In genomic region chr4:73761856-73762255, GRCh38 we compare ENCODE assay signal across 27 cellular contexts. TPM values are rescaled to one million over a fixed set of nuclear protein-coding genes. Genes with fewer than 3 reads are reported as not detected.
"Had no signal": no experiment of that assay in that cellular context is flagged by ENCODE, and none has a peak within 500 bp of the region (broad histone marks: within the 10 kb centered on the region; RNA-seq: fewer than 3 reads in every experiment).

No MANE protein-coding gene starts in this region.

- H3K27me3 Mint-ChIP-seq: activated naive CD8-positive, alpha-beta T cell treated with anti-CD3 and anti-CD28 coated beads for 36 hours; brain; stimulated activated naive CD8-positive, alpha-beta T cell treated with anti-CD3 and anti-CD28 coated beads, Interleukin-15, Interleukin-2, amounts not matched to agents 100 ng/mL and 50 ng/mL, for 24 hours; type B pancreatic cell had no signal

- H3K4me1 Mint-ChIP-seq: activated naive CD8-positive, alpha-beta T cell treated with anti-CD3 and anti-CD28 coated beads for 36 hours; brain; mesothelial cell of epicardium; nephron progenitor cell; stimulated activated effector memory CD8-positive, alpha-beta T cell treated with anti-CD3 and anti-CD28 coated beads, Interleukin-12 subunit alpha, Interleukin-12 subunit beta, amount 100 ng/mL, for 72 hours had no signal

- H3K36me3 Mint-ChIP-seq: activated naive CD8-positive, alpha-beta T cell treated with anti-CD3 and anti-CD28 coated beads for 36 hours; brain; mesothelial cell of epicardium; naive B cell; stimulated activated effector memory CD8-positive, alpha-beta T cell treated with anti-CD3 and anti-CD28 coated beads, Interleukin-12 subunit alpha, Interleukin-12 subunit beta, amount 100 ng/mL, for 72 hours; type B pancreatic cell had no signal

- DNase-seq: activated CD4-positive, alpha-beta T cell treated with anti-CD3 and anti-CD28 coated beads for 4 hours; activated CD4-positive, alpha-beta T cell treated with anti-CD3 and anti-CD28 coated beads, Interleukin-2, amount 50 U/mL, for 48 hours; activated CD4-positive, CD25-positive, alpha-beta regulatory T cell; activated CD8-positive, alpha-beta memory T cell treated with anti-CD3 and anti-CD28 coated beads for 24 hours; activated effector memory CD4-positive, alpha-beta T cell treated with anti-CD3 and anti-CD28 coated beads, Interleukin-2, amount 50 U/mL, for 16 hours; activated naive CD4-positive, alpha-beta T cell treated with anti-CD3 and anti-CD28 coated beads for 36 hours; activated naive CD8-positive, alpha-beta T cell treated with anti-CD3 and anti-CD28 coated beads for 36 hours; activated T-cell treated with anti-CD3 and anti-CD28 coated beads, Interleukin-2, amount 50 U/mL, for 1 hour; adrenal gland; esophagus squamous epithelium; islet precursor cell; left ventricle myocardium superior; naive B cell; nephron progenitor cell; ovary; sigmoid colon; small intestine; stimulated activated CD4-positive, alpha-beta T cell treated with anti-CD3 and anti-CD28 coated beads, Interleukin-4, amount 100 ng/mL, for 24 hours; T-helper 1 cell; uterus had no signal

- H3K9me3 Mint-ChIP-seq: activated naive CD4-positive, alpha-beta T cell treated with anti-CD3 and anti-CD28 coated beads for 36 hours; activated naive CD8-positive, alpha-beta T cell treated with anti-CD3 and anti-CD28 coated beads for 36 hours; activated T-helper 1 cell treated with anti-CD3 and anti-CD28 coated beads, Interleukin-12 subunit alpha, Interleukin-12 subunit beta, Interleukin-2, Interleukin-4 antibody, amounts not matched to agents 30 ng/mL and 10 ng/mL and 1 ng/mL, durations not matched to agents 14 hours and 24 hours and 36 hours; brain; mesothelial cell of epicardium; nephron progenitor cell; stimulated activated effector memory CD8-positive, alpha-beta T cell treated with anti-CD3 and anti-CD28 coated beads, Interleukin-12 subunit alpha, Interleukin-12 subunit beta, amount 100 ng/mL, for 72 hours; type B pancreatic cell had no signal

- H3K4me3 Mint-ChIP-seq: activated naive CD4-positive, alpha-beta T cell treated with anti-CD3 and anti-CD28 coated beads for 36 hours; activated naive CD8-positive, alpha-beta T cell treated with anti-CD3 and anti-CD28 coated beads for 36 hours; activated T-helper 1 cell treated with anti-CD3 and anti-CD28 coated beads, Interleukin-12 subunit alpha, Interleukin-12 subunit beta, Interleukin-2, Interleukin-4 antibody, amounts not matched to agents 30 ng/mL and 10 ng/mL and 1 ng/mL, durations not matched to agents 14 hours and 24 hours and 36 hours; brain; mesothelial cell of epicardium; naive B cell; nephron progenitor cell; stimulated activated effector memory CD8-positive, alpha-beta T cell treated with anti-CD3 and anti-CD28 coated beads, Interleukin-12 subunit alpha, Interleukin-12 subunit beta, amount 100 ng/mL, for 72 hours; stimulated activated naive CD8-positive, alpha-beta T cell treated with anti-CD3 and anti-CD28 coated beads, Interleukin-15, Interleukin-2, amounts not matched to agents 100 ng/mL and 50 ng/mL, for 24 hours; type B pancreatic cell had no signal

- H3K27ac Mint-ChIP-seq: activated naive CD4-positive, alpha-beta T cell treated with anti-CD3 and anti-CD28 coated beads for 36 hours; activated naive CD8-positive, alpha-beta T cell treated with anti-CD3 and anti-CD28 coated beads for 36 hours; activated T-helper 1 cell treated with anti-CD3 and anti-CD28 coated beads, Interleukin-12 subunit alpha, Interleukin-12 subunit beta, Interleukin-2, Interleukin-4 antibody, amounts not matched to agents 30 ng/mL and 10 ng/mL and 1 ng/mL, durations not matched to agents 14 hours and 24 hours and 36 hours; brain; mesothelial cell of epicardium; nephron progenitor cell; stimulated activated effector memory CD8-positive, alpha-beta T cell treated with anti-CD3 and anti-CD28 coated beads, Interleukin-12 subunit alpha, Interleukin-12 subunit beta, amount 100 ng/mL, for 72 hours; stimulated activated naive CD8-positive, alpha-beta T cell treated with anti-CD3 and anti-CD28 coated beads, Interleukin-15, Interleukin-2, amounts not matched to agents 100 ng/mL and 50 ng/mL, for 24 hours; type B pancreatic cell had no signal

RNA-seq across cellular contexts. Expression of gene CXCL8, which starts 21.5 kb away (rescaled TPM):
- total RNA-seq: activated naive CD4-positive, alpha-beta T cell treated with anti-CD3 and anti-CD28 coated beads for 36 hours; ascending aorta had no signal
